10 cellular contexts compared by ENCODE assay signal in the genomic region with DNA sequence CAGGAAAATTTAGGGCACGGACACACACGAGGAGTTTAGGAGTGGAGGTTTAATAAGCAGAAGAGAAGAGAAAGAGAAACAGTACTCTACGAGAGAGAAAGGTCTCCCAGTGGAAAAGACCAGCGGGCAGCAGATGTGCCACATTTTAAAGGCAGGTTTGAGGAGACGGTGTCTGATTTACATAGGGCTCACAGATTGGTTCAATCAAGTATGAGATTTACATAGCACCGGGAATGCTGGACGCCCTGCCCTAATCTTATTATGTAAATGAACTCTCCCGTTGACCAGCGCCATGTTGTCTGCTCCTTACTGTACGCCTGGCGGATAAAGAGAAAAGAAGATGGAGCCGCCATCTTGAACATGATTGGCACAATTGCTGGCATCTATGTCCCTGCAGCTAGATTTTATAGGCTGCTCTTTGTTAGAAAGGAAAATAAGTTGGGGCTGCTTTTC. TPM values are rescaled to one million over a fixed set of nuclear protein-coding genes. Genes with fewer than 3 reads are reported as not detected.
DNase-seq lines count a peak whose midpoint lies in the region; ATAC-seq, FAIRE-seq and TF ChIP-seq lines count a peak whose summit lies in the region.
"Had no signal": no experiment of that assay in that cellular context is flagged by ENCODE, and none has a peak within 500 bp of the region (broad histone marks: within the 10 kb centered on the region; RNA-seq: fewer than 3 reads in every experiment).

No MANE protein-coding gene starts in this region.

- ATAC-seq in foreskin keratinocyte = peak; percentile 37
- no peak for ATAC-seq in GM18873 (IDR thresholded peaks at IDR 0.05; ENCODE audit: low FRiP score, unreplicated experiment)

- peak overlapping the region; percentile 8 for H3K27ac ChIP-seq in foreskin keratinocyte

- no peaks in the 10 kb centered on the region for H3K27me3 ChIP-seq in foreskin keratinocyte

- no peak for TF ChIP-seq RAD21 in Ishikawa (IDR thresholded peaks at IDR 0.05; ENCODE audit: low read depth)

- no peaks in the 10 kb centered on the region for H3K4me1 ChIP-seq in foreskin keratinocyte

- intact Hi-C loops in posterior vena cava (cut with DNase I) = no loop called here

- no peak for TF ChIP-seq EP300 in Ishikawa (IDR thresholded peaks at IDR 0.05; ENCODE audit: borderline replicate concordance)

- no peak for FAIRE-seq in GM19239 (lab: Jason Lieb, UNC)

- TF ChIP-seq CTCF in foreskin keratinocyte (conservative IDR thresholded peaks at IDR 0.05) = no peak

- DNase-seq in NCI-H774 (lab: John Stamatoyannopoulos, UW) = peak; percentile 80
- no peak for DNase-seq in foreskin keratinocyte
- DNase-seq in retina = peak; percentile 51
- no peak for DNase-seq in GM19239 (ENCODE audit: insufficient read length, low spot score)
- no peak for DNase-seq in DMS79 (lab: John Stamatoyannopoulos, UW)
- no peak for DNase-seq in posterior vena cava (ENCODE audit: low spot score)
- DNase-seq: COR-L47, T-helper 9 cell had no signal

TF ChIP-seq in Ishikawa, 13 proteins besides CTCF, POLR2A, EP300 and RAD21:
- TF ChIP-seq TCF12 (IDR thresholded peaks at IDR 0.05; ENCODE audit: low read depth) (no peak), YY1 (IDR thresholded peaks at IDR 0.05; ENCODE audit: low read depth) (peak; percentile 87)
TF ChIP-seq in Ishikawa: peak in this region for 1.

RNA-seq across cellular contexts. Expression of gene NFKBIA, which starts 17.9 kb away (rescaled TPM):
- total RNA-seq in foreskin keratinocyte (83.7 and 106 TPM in 2 replicates), posterior vena cava (100 to 1,000 TPM in 1 of 2 donors, 10 to 100 TPM in 1; 87.1 to 127 TPM)
- 60.0 and 69.6 TPM in 2 replicates for polyA plus RNA-seq in foreskin keratinocyte

Comparison
In these comparisons a context has a peak if more than half of its experiments do, and no peak if none do; other contexts are left out.
1. DNase-seq: peak in NCI-H774 (single experiment) and retina (single experiment); none in foreskin keratinocyte (0 of 2), GM19239 (single experiment), DMS79 (single experiment) and posterior vena cava (single experiment).